Comparison of ENCODE assay signal across 21 cellular contexts in the genomic region with DNA sequence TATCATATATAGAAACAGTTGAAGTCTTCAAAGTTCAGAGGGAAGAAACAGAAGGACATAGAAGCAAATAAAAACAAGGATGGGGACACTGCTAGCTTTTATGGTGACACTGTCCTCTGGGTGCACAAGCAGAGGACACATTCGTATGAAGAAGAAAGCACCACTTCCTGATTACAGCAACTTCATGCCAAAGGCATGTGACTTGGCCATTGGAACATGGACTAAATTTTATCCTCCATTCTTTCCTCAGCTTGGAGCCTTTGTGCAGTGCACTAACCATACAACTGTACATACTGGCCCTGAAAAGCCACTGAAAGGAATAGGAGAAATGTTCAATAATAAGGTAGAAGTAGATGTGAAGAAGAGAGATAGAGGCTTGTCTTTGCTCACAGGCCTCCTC.
DNase-seq lines count a peak whose midpoint lies in the region; ATAC-seq, FAIRE-seq and TF ChIP-seq lines count a peak whose summit lies in the region.
"Had no signal": no experiment of that assay in that cellular context is flagged by ENCODE, and none has a peak within 500 bp of the region (broad histone marks: within the 10 kb centered on the region; RNA-seq: fewer than 3 reads in every experiment).

No MANE protein-coding gene starts in this region.

- H3K9me2 ChIP-seq in neural cell (ENCODE audit: insufficient read depth, low read length) = no peaks in the 10 kb centered on the region
- H3K9me2 ChIP-seq in OCI-LY7 (ENCODE audit: insufficient read depth, low read length) = no peaks in the 10 kb centered on the region

- TF ChIP-seq EP300 in GM12878 (IDR thresholded peaks at IDR 0.05; ENCODE audit: borderline replicate concordance in 1 of 2, control insufficient read depth in 1 of 2, low read depth in 2 of 2, low read length in 2 of 2) (no peak), neural cell (conservative IDR thresholded peaks at IDR 0.05; ENCODE audit: poor library complexity, severe bottlenecking) (no peak)

- intact Hi-C loops in GM12878 (cut with micrococcal nuclease; ENCODE audit: unreplicated experiment) (loop anchor here (2.0 kb wide), 1 partner anchor 16 kb away; no protein-coding TSS in a partner anchor), OCI-LY7 (cut with micrococcal nuclease; ENCODE audit: unreplicated experiment) (no loop called here)

- POLR2A ChIA-PET in GM12878 (lab: Charles Lee) (no interaction called here), OCI-LY7 (lab: Charles Lee) (no interaction called here)

- DNase-seq in DND-41 (no peak), GM12878 (ENCODE audit: low read depth, low spot score) (no peak), anterior cingulate cortex (lab: John Stamatoyannopoulos, UW) (no peak), OCI-LY7 (ENCODE audit: low spot score) (no peak), NCI-H526 treated with DMSO at 0.1 percent for 48 hours (lab: John Stamatoyannopoulos, UW) (no peak)
- DNase-seq: C1 segment of cervical spinal cord; CD8-positive, alpha-beta T cell; KG1; NCI-H1105; NCI-H146; NCI-H2029 treated with DMSO at 0.1 percent for 48 hours; NCI-H345; NCI-H82; PC-3; Right ventricle myocardium superior had no signal

- SMC1A ChIA-PET in GM12878 (lab: Charles Lee; ENCODE audit: uncharacterized antibody, unreplicated experiment) = interaction anchor here (0.9 to 2.1 kb wide), 3 partner anchors 18 to 33 kb away, joined by 3 to 6 read pairs (median 3); no protein-coding TSS in a partner anchor

- H3K27ac ChIP-seq in DND-41 (ENCODE audit: low read length) (peak overlapping the region; percentile 96), KOPT-K1 (ENCODE audit: low read depth, low read length, poor library complexity, severe bottlenecking) (peak overlapping the region; percentile 75), GM12878 (ENCODE audit: control insufficient read depth, insufficient read depth) (no peak overlapping the region), neural cell (ENCODE audit: low read length) (peak overlapping the region; percentile 15), OCI-LY7 (ENCODE audit: low read depth, low read length, poor library complexity, severe bottlenecking) (no peak overlapping the region)
- H3K27ac ChIP-seq: HL-60 had no signal

- H3K36me3 ChIP-seq in DND-41 (ENCODE audit: insufficient read depth, low read length) = no peaks in the 10 kb centered on the region
- no peaks in the 10 kb centered on the region for H3K36me3 ChIP-seq in KOPT-K1 (ENCODE audit: insufficient read depth, low read length)
- no peaks in the 10 kb centered on the region for H3K36me3 ChIP-seq in GM12878 (ENCODE audit: control insufficient read depth in 2 of 2, insufficient read depth in 2 of 2, low read length in 1 of 2)
- H3K36me3 ChIP-seq in neural cell (ENCODE audit: insufficient read depth, low read length) = no peaks in the 10 kb centered on the region
- H3K36me3 ChIP-seq in OCI-LY7 (ENCODE audit: insufficient read depth, low read length) = no peaks in the 10 kb centered on the region

- H3K4me1 ChIP-seq in DND-41 (ENCODE audit: insufficient read depth, low read length) (peaks cover 70% of the 10 kb centered on the region), GM12878 (ENCODE audit: control insufficient read depth, insufficient read depth, low read length) (peaks cover 26% of the 10 kb centered on the region), OCI-LY7 (ENCODE audit: insufficient read depth, low read length, poor library complexity, severe bottlenecking) (no peaks in the 10 kb centered on the region)

- no peaks in the 10 kb centered on the region for H3F3A ChIP-seq in neural cell (ENCODE audit: insufficient read depth, low read length, poor library complexity, severe bottlenecking)

- WGBS in GM12878 (ENCODE audit: insufficient coverage, insufficient replicate concordance, low lambda C conversion rate, missing lambda C conversion rate) = 71% methylated on average over 1 of the region's 1 CpG

- FAIRE-seq in GM12878 (lab: Jason Lieb, UNC) = peak; percentile 54
- FAIRE-seq: H1, HepG2 had no signal

- H3K4me2 ChIP-seq in DND-41 (ENCODE audit: insufficient read depth, low read length) = peak overlapping the region; percentile 54
- H3K4me2 ChIP-seq in GM12878 (ENCODE audit: control insufficient read depth, insufficient read depth) = no peak overlapping the region
- no peak overlapping the region for H3K4me2 ChIP-seq in neural cell (ENCODE audit: low read length)
- H3K4me2 ChIP-seq in OCI-LY7 (ENCODE audit: low read length) = no peak overlapping the region

- RAD21 ChIA-PET in GM12878 (lab: Charles Lee; ENCODE audit: unreplicated experiment) = interaction anchor here (2.0 kb wide), 1 partner anchor 37 kb away, joined by 12 read pairs; no protein-coding TSS in a partner anchor

- TF ChIP-seq RAD21 in GM12878 (IDR thresholded peaks at IDR 0.05; ENCODE audit: insufficient read depth, low read depth, low read length) (no peak), neural cell (conservative IDR thresholded peaks at IDR 0.05) (no peak)

- H3K9me3 ChIP-seq in DND-41 (ENCODE audit: insufficient read depth, low read length, severe bottlenecking) = no peaks in the 10 kb centered on the region
- H3K9me3 ChIP-seq in KOPT-K1 (ENCODE audit: insufficient read depth, low read length, poor library complexity, severe bottlenecking) = no peaks in the 10 kb centered on the region
- no peaks in the 10 kb centered on the region for H3K9me3 ChIP-seq in GM12878 (replicated peaks; ENCODE audit: control insufficient read depth, insufficient read depth, low read length)
- H3K9me3 ChIP-seq in neural cell (ENCODE audit: low read length) = no peaks in the 10 kb centered on the region
- H3K9me3 ChIP-seq in OCI-LY7 (ENCODE audit: low read length) = no peaks in the 10 kb centered on the region

- TF ChIP-seq POLR2A in GM12878 (IDR thresholded peaks at IDR 0.05; ENCODE audit: low read depth, low read length) = no peak

- TF ChIP-seq CTCF in DND-41 (IDR thresholded peaks at IDR 0.05; ENCODE audit: borderline replicate concordance, extremely low read depth, low read length, poor library complexity, severe bottlenecking) (no peak), GM12878 (IDR thresholded peaks at IDR 0.05 in 2 of 3, conservative IDR thresholded peaks at IDR 0.05 in 1 of 3; ENCODE audit: control insufficient read depth in 2 of 3, extremely low read depth in 1 of 3, insufficient read depth in 1 of 3, low read depth in 3 of 3, low read length in 3 of 3) (no peak), neural cell (IDR thresholded peaks at IDR 0.05; ENCODE audit: poor library complexity, severe bottlenecking) (no peak), OCI-LY7 (conservative IDR thresholded peaks at IDR 0.05; ENCODE audit: low read length) (no peak)

- H3K79me2 ChIP-seq in DND-41 (ENCODE audit: insufficient read depth, low read length) (no peaks in the 10 kb centered on the region), GM12878 (ENCODE audit: control insufficient read depth, insufficient read depth, low read length) (no peaks in the 10 kb centered on the region), neural cell (replicated peaks; ENCODE audit: insufficient read depth, low read length) (no peaks in the 10 kb centered on the region), OCI-LY7 (ENCODE audit: insufficient read depth, low read depth, low read length) (no peaks in the 10 kb centered on the region)

- BruUV-seq in GM12878 (replicated peaks; lab: Mats Ljungman, UMichigan) (no TSS peak), OCI-LY7 (replicated peaks; lab: Mats Ljungman, UMichigan) (no TSS peak)

- H4K20me1 ChIP-seq in DND-41 (ENCODE audit: insufficient read depth, low read length) = no peaks in the 10 kb centered on the region
- H4K20me1 ChIP-seq in GM12878 (ENCODE audit: control insufficient read depth, insufficient read depth) = no peaks in the 10 kb centered on the region
- no peaks in the 10 kb centered on the region for H4K20me1 ChIP-seq in neural cell (ENCODE audit: insufficient read depth)
- no peaks in the 10 kb centered on the region for H4K20me1 ChIP-seq in OCI-LY7 (ENCODE audit: insufficient read depth, low read length)

- H3K27me3 ChIP-seq in DND-41 (ENCODE audit: insufficient read depth, low read length, poor library complexity) (no peaks in the 10 kb centered on the region), GM12878 (replicated peaks in 1 of 2; ENCODE audit: control insufficient read depth in 2 of 2, insufficient read depth in 2 of 2, low read length in 1 of 2) (no peaks in the 10 kb centered on the region; a peak in 1 of 4 replicates), neural cell (ENCODE audit: insufficient read depth, low read depth, low read length) (no peaks in the 10 kb centered on the region)

- H2AFZ ChIP-seq in DND-41 (ENCODE audit: low read depth, low read length) (0 out of 2 replicates have a peak overlapping the region, but pooled peaks have one; percentile 4), GM12878 (ENCODE audit: control insufficient read depth, low read depth, low read length) (peak overlapping the region; percentile 13), neural cell (ENCODE audit: low read depth, low read length) (no peak overlapping the region), OCI-LY7 (ENCODE audit: low read length) (no peak overlapping the region)

- CTCF ChIA-PET in GM12878 (lab: Yijun Ruan, JAX) (interaction anchor here (1.7 to 4.4 kb wide), 3 partner anchors 13 to 62 kb away, joined by 7 to 21 read pairs (median 20); no protein-coding TSS in a partner anchor), OCI-LY7 (lab: Charles Lee; ENCODE audit: unreplicated experiment) (no interaction called here)

- H3K4me3 ChIP-seq in DND-41 (ENCODE audit: low read depth in 1 of 2, low read length in 2 of 2) (0 out of 4 replicates have a peak overlapping the region, but pooled peaks of 1 of the 2 experiments have one; percentile 10), GM12878 (no peak overlapping the region), neural cell (ENCODE audit: low read length) (no peak overlapping the region), OCI-LY7 (ENCODE audit: low read depth, low read length, poor library complexity, severe bottlenecking) (no peak overlapping the region)

- H3K9ac ChIP-seq in DND-41 (ENCODE audit: low read depth, low read length) (peak overlapping the region; percentile 51; the same call in 1 of the 2 replicates), GM12878 (ENCODE audit: control insufficient read depth, insufficient read depth, low read length) (no peak overlapping the region), neural cell (ENCODE audit: low read length) (no peak overlapping the region)

- ATAC-seq in DND-41 (ENCODE audit: insufficient read depth, low read depth) (no peak), GM12878 (no peak)
- ATAC-seq: CD8-positive, alpha-beta T cell; HCT116; HepG2; PC-3 had no signal

- in situ Hi-C loops in GM12878 (cut with MboI) = no loop called here

TF ChIP-seq in GM12878, 131 proteins besides CTCF, POLR2A, EP300 and RAD21 (continues in another document):
- TF ChIP-seq BMI1 (IDR thresholded peaks at IDR 0.05; ENCODE audit: borderline replicate concordance) = no peak

TF ChIP-seq in neural cell, 6 proteins besides CTCF, POLR2A, EP300 and RAD21 (continues in another document):
- no peak for TF ChIP-seq MXI1 (conservative IDR thresholded peaks at IDR 0.05; ENCODE audit: poor library complexity, severe bottlenecking)
- no peak for TF ChIP-seq TAF1 (IDR thresholded peaks at IDR 0.05; ENCODE audit: low read depth)

Comparison
In these comparisons a context has a peak if more than half of its experiments do, and no peak if none do; other contexts are left out.
1. H2AFZ ChIP-seq: peak in DND-41 (single experiment) and GM12878 (single experiment); none in neural cell (single experiment) and OCI-LY7 (single experiment).
2. H3K27ac ChIP-seq: peak in DND-41 (single experiment), KOPT-K1 (single experiment) and neural cell (single experiment); none in GM12878 (single experiment) and OCI-LY7 (single experiment).